In genomic region chr19:52857378-52858191, GRCh38 we compare ENCODE assay signal across 8 cellular contexts. TPM values are rescaled to one million over a fixed set of nuclear protein-coding genes. Genes with fewer than 3 reads are reported as not detected.
A peak's percentile ranks its signal among the peaks of the same experiment; 100 is the strongest.
DNase-seq lines count a peak whose midpoint lies in the region; ATAC-seq and TF ChIP-seq lines count a peak whose summit lies in the region.
"Not testable (repeated sequence)": the region's sequence is repeated elsewhere in the genome, so short reads cannot be mapped to it uniquely, and the experiment has no call there.

TSS of gene ZNF468 (minus strand) at chr19:52857619. CDS start at chr19:52854272, 3,347 bp downstream.

- peak within 1 kb of the TSS; percentile 83 for H3K27ac Mint-ChIP-seq in activated naive CD8-positive, alpha-beta T cell treated with anti-CD3 and anti-CD28 coated beads, Interleukin-2, amount 10 ng/mL, durations not matched to agents 7 days and 5 days

- peak within 1 kb of the TSS; percentile 73 for H3K27ac ChIP-seq in substantia nigra (ENCODE audit: low read depth, low read length, poor library complexity, severe bottlenecking)

- ATAC-seq in activated naive CD8-positive, alpha-beta T cell treated with anti-CD3 and anti-CD28 coated beads, Interleukin-2, amount 10 ng/mL, durations not matched to agents 7 days and 5 days (ENCODE audit: low read depth) = peak; percentile 98

- peak within 1 kb of the TSS; percentile 98 for H3K4me3 Mint-ChIP-seq in activated naive CD8-positive, alpha-beta T cell treated with anti-CD3 and anti-CD28 coated beads, Interleukin-2, amount 10 ng/mL, durations not matched to agents 7 days and 5 days

- POLR2A ChIA-PET in activated naive CD8-positive, alpha-beta T cell treated with anti-CD3 and anti-CD28 coated beads, Interleukin-2, amount 10 ng/mL, durations not matched to agents 7 days and 5 days (lab: Charles Lee) = interaction anchor here (0.5 to 0.7 kb wide), 2 partner anchors 67 to 300 kb away, joined by 3 read pairs; no protein-coding TSS in a partner anchor

- not testable (repeated sequence) for H3K4me1 Mint-ChIP-seq in activated naive CD8-positive, alpha-beta T cell treated with anti-CD3 and anti-CD28 coated beads, Interleukin-2, amount 10 ng/mL, durations not matched to agents 7 days and 5 days

- TF ChIP-seq CTCF in GM06990 (IDR thresholded peaks at IDR 0.05; ENCODE audit: insufficient read depth, low read length, poor library complexity, severe bottlenecking); HFF-Myc (IDR thresholded peaks at IDR 0.05; ENCODE audit: low read depth, low read length, missing control alignments): not testable (repeated sequence)

- intact Hi-C loops in head of caudate nucleus (cut with DNase I) = not testable (repeated sequence)

- H3K9me3 Mint-ChIP-seq in activated naive CD8-positive, alpha-beta T cell treated with anti-CD3 and anti-CD28 coated beads, Interleukin-2, amount 10 ng/mL, durations not matched to agents 7 days and 5 days = peaks cover 27% of the 10 kb centered on the region

- H3K4me3 ChIP-seq in GM06990 (replicated peaks; ENCODE audit: low read depth, low read length) (peak within 1 kb of the TSS; percentile 81), HFF-Myc (replicated peaks; ENCODE audit: low read depth, low read length) (peak within 1 kb of the TSS; percentile 59)

- H3K27me3 Mint-ChIP-seq in activated naive CD8-positive, alpha-beta T cell treated with anti-CD3 and anti-CD28 coated beads, Interleukin-2, amount 10 ng/mL, durations not matched to agents 7 days and 5 days = not testable (repeated sequence)

- H3K36me3 Mint-ChIP-seq in activated naive CD8-positive, alpha-beta T cell treated with anti-CD3 and anti-CD28 coated beads, Interleukin-2, amount 10 ng/mL, durations not matched to agents 7 days and 5 days = peaks cover 32% of the 10 kb centered on the region

- not testable (repeated sequence) for H3K27me3 ChIP-seq in GM06990 (replicated peaks; ENCODE audit: control insufficient read depth, insufficient read depth, low read length)

- not testable (repeated sequence) for H3K36me3 ChIP-seq in GM06990 (ENCODE audit: control insufficient read depth, insufficient read depth, low read length)

- DNase-seq in GM06990 (ENCODE audit: extremely low read depth, insufficient read length) (peak; percentile 74), MV-4-11 (lab: John Stamatoyannopoulos, UW) (peak; percentile 69), SW480 (ENCODE audit: low spot score) (peak; percentile 39), head of caudate nucleus (peak; percentile 52 to 91 (median 78)), occipital lobe (lab: John Stamatoyannopoulos, UW) (peak; percentile 70), substantia nigra (lab: John Stamatoyannopoulos, UW) (peak in 48 of 49 donors; percentile 3 to 86 (median 57))
- not testable (repeated sequence) for DNase-seq in HFF-Myc (ENCODE audit: extremely low read depth, low read depth)
- peak; percentile 77 for DNase-seq in activated naive CD8-positive, alpha-beta T cell treated with anti-CD3 and anti-CD28 coated beads, Interleukin-2, amount 10 ng/mL, durations not matched to agents 7 days and 5 days

RNA-seq across cellular contexts. Expression of gene ZNF468, which starts in this region (rescaled TPM):
- 10 to 100 TPM; 23.8 to 24.2 TPM for total RNA-seq in activated naive CD8-positive, alpha-beta T cell treated with anti-CD3 and anti-CD28 coated beads, Interleukin-2, amount 10 ng/mL, durations not matched to agents 7 days and 5 days
- total RNA-seq in occipital lobe = 38.5 TPM
